ENCODE assay signal across 28 cellular contexts in genomic region chr21:44695641-44696040, GRCh38. TPM values are rescaled to one million over a fixed set of nuclear protein-coding genes. Genes with fewer than 3 reads are reported as not detected.
"Had no signal": no experiment of that assay in that cellular context is flagged by ENCODE, and none has a peak within 500 bp of the region (broad histone marks: within the 10 kb centered on the region; RNA-seq: fewer than 3 reads in every experiment).

No MANE protein-coding gene starts in this region.

- H3K36me3 Mint-ChIP-seq: T-cell had no signal

- H3K4me3 Mint-ChIP-seq: activated CD4-positive, alpha-beta memory T cell treated with anti-CD3 and anti-CD28 coated beads for 36 hours; activated T-helper 1 cell treated with anti-CD3 and anti-CD28 coated beads, Interleukin-12 subunit alpha, Interleukin-12 subunit beta, Interleukin-2, Interleukin-4 antibody, amounts not matched to agents 30 ng/mL and 10 ng/mL and 1 ng/mL, durations not matched to agents 14 hours and 24 hours and 36 hours; central memory CD8-positive, alpha-beta T cell; dendritic cell treated with granulocyte-macrophage colony-stimulating factor and Interleukin-4, amounts not matched to agents 40 ng/mL and 50 ng/mL, for 4 days; T-cell; T-helper 2 cell treated with Interferon-gamma antibody and Interleukin-4, amounts not matched to agents 5 μg/mL and 100 μg/mL, for 36 hours had no signal

- ATAC-seq: activated naive CD4-positive, alpha-beta T cell treated with anti-CD3 and anti-CD28 coated beads, Interleukin-2, amount 50 U/mL, for 72 hours; gastrocnemius medialis; left cardiac atrium; left ventricle myocardium superior; right cardiac atrium; T-cell had no signal

- H3K4me1 ChIP-seq: breast epithelium, gastrocnemius medialis, spleen had no signal

- DNase-seq: activated CD4-positive, alpha-beta memory T cell treated with anti-CD3 and anti-CD28 coated beads for 36 hours; activated CD4-positive, alpha-beta T cell treated with anti-CD3 and anti-CD28 coated beads for 48 hours; activated CD8-positive, alpha-beta memory T cell treated with anti-CD3 and anti-CD28 coated beads, Interleukin-2, amount 50 U/mL, for 4 hours; activated naive CD4-positive, alpha-beta T cell; activated T-cell treated with anti-CD3 and anti-CD28 coated beads, Interleukin-2, amount 50 U/mL, for 1 hour; gastrocnemius medialis; glutamatergic neuron; left cardiac atrium; left ventricle myocardium superior; naive B cell; nucleus accumbens; right cardiac atrium; spleen; stimulated activated naive CD4-positive, alpha-beta T cell; T-cell; trophoblast cell had no signal

- H3K27ac Mint-ChIP-seq: activated CD4-positive, alpha-beta memory T cell treated with anti-CD3 and anti-CD28 coated beads for 36 hours; activated naive CD4-positive, alpha-beta T cell treated with anti-CD3 and anti-CD28 coated beads, Interleukin-2, amount 50 U/mL, for 72 hours; activated T-helper 1 cell treated with anti-CD3 and anti-CD28 coated beads, Interleukin-12 subunit alpha, Interleukin-12 subunit beta, Interleukin-2, Interleukin-4 antibody, amounts not matched to agents 30 ng/mL and 10 ng/mL and 1 ng/mL, durations not matched to agents 14 hours and 24 hours and 36 hours; dendritic cell treated with granulocyte-macrophage colony-stimulating factor and Interleukin-4, amounts not matched to agents 40 ng/mL and 50 ng/mL, for 4 days; naive B cell; T-helper 2 cell treated with Interferon-gamma antibody and Interleukin-4, amounts not matched to agents 5 μg/mL and 100 μg/mL, for 36 hours had no signal

- H3K4me3 ChIP-seq: breast epithelium, gastrocnemius medialis, spleen had no signal

- H3K36me3 ChIP-seq: breast epithelium, gastrocnemius medialis, spleen had no signal

- H3K27ac ChIP-seq: breast epithelium, gastrocnemius medialis, spleen had no signal

RNA-seq across cellular contexts. Expression of gene KRTAP10-12, which starts 1.3 kb away (rescaled TPM):
- total RNA-seq: activated CD4-positive, alpha-beta memory T cell treated with anti-CD3 and anti-CD28 coated beads for 36 hours; activated CD8-positive, alpha-beta memory T cell treated with anti-CD3 and anti-CD28 coated beads for 36 hours; activated naive CD4-positive, alpha-beta T cell treated with anti-CD3 and anti-CD28 coated beads, Interleukin-2, amount 50 U/mL, for 72 hours; activated T-helper 1 cell treated with anti-CD3 and anti-CD28 coated beads, Interleukin-12 subunit alpha, Interleukin-12 subunit beta, Interleukin-2, Interleukin-4 antibody, amounts not matched to agents 30 ng/mL and 10 ng/mL and 1 ng/mL, durations not matched to agents 14 hours and 24 hours and 36 hours; breast epithelium; epithelial cell of proximal tubule; gastrocnemius medialis; left cardiac atrium; left ventricle myocardium superior; lung microvascular endothelial cell; pulmonary artery endothelial cell; right cardiac atrium; spleen; T-cell; temporal lobe had no signal
- polyA plus RNA-seq: neural cell, right cardiac atrium, spleen had no signal

RNA-seq across cellular contexts. Expression of gene KRTAP12-1, which starts 13.7 kb away (rescaled TPM):
- total RNA-seq: activated CD4-positive, alpha-beta memory T cell treated with anti-CD3 and anti-CD28 coated beads for 36 hours; activated CD8-positive, alpha-beta memory T cell treated with anti-CD3 and anti-CD28 coated beads for 36 hours; activated naive CD4-positive, alpha-beta T cell treated with anti-CD3 and anti-CD28 coated beads, Interleukin-2, amount 50 U/mL, for 72 hours; activated T-helper 1 cell treated with anti-CD3 and anti-CD28 coated beads, Interleukin-12 subunit alpha, Interleukin-12 subunit beta, Interleukin-2, Interleukin-4 antibody, amounts not matched to agents 30 ng/mL and 10 ng/mL and 1 ng/mL, durations not matched to agents 14 hours and 24 hours and 36 hours; breast epithelium; epithelial cell of proximal tubule; gastrocnemius medialis; left cardiac atrium; left ventricle myocardium superior; lung microvascular endothelial cell; pulmonary artery endothelial cell; right cardiac atrium; spleen; T-cell; temporal lobe had no signal
- polyA plus RNA-seq: neural cell, right cardiac atrium, spleen had no signal

RNA-seq across cellular contexts. Expression of gene TSPEAR, which starts 15.7 kb away (rescaled TPM):
- total RNA-seq: activated CD4-positive, alpha-beta memory T cell treated with anti-CD3 and anti-CD28 coated beads for 36 hours; activated CD8-positive, alpha-beta memory T cell treated with anti-CD3 and anti-CD28 coated beads for 36 hours; activated naive CD4-positive, alpha-beta T cell treated with anti-CD3 and anti-CD28 coated beads, Interleukin-2, amount 50 U/mL, for 72 hours; activated T-helper 1 cell treated with anti-CD3 and anti-CD28 coated beads, Interleukin-12 subunit alpha, Interleukin-12 subunit beta, Interleukin-2, Interleukin-4 antibody, amounts not matched to agents 30 ng/mL and 10 ng/mL and 1 ng/mL, durations not matched to agents 14 hours and 24 hours and 36 hours; epithelial cell of proximal tubule; gastrocnemius medialis; pulmonary artery endothelial cell; T-cell; temporal lobe had no signal

RNA-seq across cellular contexts. Expression of gene KRTAP12-2, which starts 28.9 kb away (rescaled TPM):
- total RNA-seq: activated CD4-positive, alpha-beta memory T cell treated with anti-CD3 and anti-CD28 coated beads for 36 hours; activated CD8-positive, alpha-beta memory T cell treated with anti-CD3 and anti-CD28 coated beads for 36 hours; activated naive CD4-positive, alpha-beta T cell treated with anti-CD3 and anti-CD28 coated beads, Interleukin-2, amount 50 U/mL, for 72 hours; activated T-helper 1 cell treated with anti-CD3 and anti-CD28 coated beads, Interleukin-12 subunit alpha, Interleukin-12 subunit beta, Interleukin-2, Interleukin-4 antibody, amounts not matched to agents 30 ng/mL and 10 ng/mL and 1 ng/mL, durations not matched to agents 14 hours and 24 hours and 36 hours; breast epithelium; epithelial cell of proximal tubule; gastrocnemius medialis; left cardiac atrium; left ventricle myocardium superior; lung microvascular endothelial cell; pulmonary artery endothelial cell; right cardiac atrium; spleen; T-cell; temporal lobe had no signal
- polyA plus RNA-seq: neural cell, right cardiac atrium, spleen had no signal

RNA-seq across cellular contexts. Expression of gene KRTAP12-3, which starts 37.9 kb away (rescaled TPM):
- total RNA-seq: activated CD4-positive, alpha-beta memory T cell treated with anti-CD3 and anti-CD28 coated beads for 36 hours; activated CD8-positive, alpha-beta memory T cell treated with anti-CD3 and anti-CD28 coated beads for 36 hours; activated naive CD4-positive, alpha-beta T cell treated with anti-CD3 and anti-CD28 coated beads, Interleukin-2, amount 50 U/mL, for 72 hours; activated T-helper 1 cell treated with anti-CD3 and anti-CD28 coated beads, Interleukin-12 subunit alpha, Interleukin-12 subunit beta, Interleukin-2, Interleukin-4 antibody, amounts not matched to agents 30 ng/mL and 10 ng/mL and 1 ng/mL, durations not matched to agents 14 hours and 24 hours and 36 hours; breast epithelium; epithelial cell of proximal tubule; gastrocnemius medialis; left cardiac atrium; left ventricle myocardium superior; lung microvascular endothelial cell; pulmonary artery endothelial cell; right cardiac atrium; spleen; T-cell; temporal lobe had no signal
- polyA plus RNA-seq: neural cell, right cardiac atrium, spleen had no signal
